Comparison of ENCODE assay signal across 1 cellular context in the genomic region with DNA sequence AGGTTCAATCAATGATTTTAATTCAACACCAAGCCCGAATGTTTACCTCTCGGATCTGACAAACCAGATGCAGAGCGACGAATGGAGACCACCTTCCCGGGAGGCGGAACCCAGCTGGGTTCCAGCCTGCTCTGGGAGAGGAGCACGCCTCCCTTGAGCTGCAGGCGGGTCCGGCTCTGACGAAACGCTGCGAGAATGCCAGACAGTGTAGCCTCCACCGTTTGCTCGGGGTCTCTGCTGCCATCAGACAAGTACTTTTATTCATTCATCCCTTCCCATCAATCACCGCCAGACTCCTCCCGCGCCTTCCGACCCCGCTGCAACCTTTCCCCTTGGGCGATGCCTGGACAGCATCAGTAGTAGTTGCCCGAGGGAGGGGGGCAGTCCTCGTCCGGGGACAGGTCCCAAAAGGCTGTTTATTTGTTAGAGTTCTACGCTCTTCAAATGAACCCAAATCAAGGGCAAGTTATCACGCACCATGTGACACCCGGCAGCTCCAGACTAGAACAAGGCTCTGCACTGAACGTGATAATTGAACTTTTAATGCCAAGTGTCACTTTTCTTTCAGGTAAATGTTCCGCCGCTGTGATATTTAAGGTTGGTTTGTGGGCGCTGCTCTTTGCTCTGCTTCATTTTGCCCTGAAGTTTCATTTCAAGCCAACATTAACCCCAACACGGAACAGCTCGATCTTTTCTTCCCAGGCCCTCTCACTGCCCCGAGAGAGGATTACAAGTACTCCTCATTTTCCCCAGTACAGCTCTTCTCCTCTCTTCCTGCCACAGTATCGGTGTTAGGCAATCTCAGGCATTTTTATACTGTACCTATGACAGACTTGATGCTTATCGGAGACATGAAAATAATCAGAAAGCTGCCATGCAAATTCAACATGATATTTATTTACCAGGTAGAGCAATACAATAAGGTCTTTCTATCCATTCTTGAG.
TF ChIP-seq lines count a peak whose summit lies in the region.

No MANE protein-coding gene starts in this region.

TF ChIP-seq in A549, 52 proteins besides CTCF, POLR2A, EP300 and RAD21 (continued from another document):
- TF ChIP-seq ESRRA (IDR thresholded peaks at IDR 0.05; ENCODE audit: borderline replicate concordance, low read length) (no peak), HEYL (CRISPR knock-in tag; IDR thresholded peaks at IDR 0.05) (no peak), PBX3 (IDR thresholded peaks at IDR 0.05) (no peak), FOSB (CRISPR knock-in tag; IDR thresholded peaks at IDR 0.05) (no peak), KDM5A (IDR thresholded peaks at IDR 0.05) (no peak), NPAS2 (CRISPR knock-in tag; IDR thresholded peaks at IDR 0.05; ENCODE audit: borderline replicate concordance) (no peak)
- TF ChIP-seq, protein P1, sequence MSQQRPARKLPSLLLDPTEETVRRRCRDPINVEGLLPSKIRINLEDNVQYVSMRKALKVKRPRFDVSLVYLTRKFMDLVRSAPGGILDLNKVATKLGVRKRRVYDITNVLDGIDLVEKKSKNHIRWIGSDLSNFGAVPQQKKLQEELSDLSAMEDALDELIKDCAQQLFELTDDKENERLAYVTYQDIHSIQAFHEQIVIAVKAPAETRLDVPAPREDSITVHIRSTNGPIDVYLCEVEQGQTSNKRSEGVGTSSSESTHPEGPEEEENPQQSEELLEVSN (IDR thresholded peaks at IDR 0.05; ENCODE audit: borderline replicate concordance, low read depth): no peak
